11 cellular contexts compared by ENCODE assay signal in the genomic region with DNA sequence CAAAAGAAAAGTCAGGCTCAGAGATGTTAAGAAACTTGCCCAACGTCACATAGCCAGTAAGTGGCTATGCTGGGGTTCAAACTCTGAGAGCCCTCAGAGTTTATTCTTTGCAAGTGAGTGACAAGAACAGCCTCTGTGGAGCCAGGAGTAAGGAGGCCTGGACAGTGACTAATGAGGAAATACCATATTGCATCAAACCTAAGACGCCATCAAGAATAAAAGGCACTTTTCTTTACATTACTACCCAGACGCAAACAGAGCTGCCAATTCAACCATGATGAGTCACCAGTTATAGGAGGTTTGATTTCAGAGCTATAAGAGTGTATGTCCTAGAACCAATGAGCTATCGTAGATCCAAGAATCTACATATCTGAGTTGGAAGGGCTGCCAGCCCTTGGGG. TPM values are rescaled to one million over a fixed set of nuclear protein-coding genes. Genes with fewer than 3 reads are reported as not detected.
DNase-seq lines count a peak whose midpoint lies in the region; ATAC-seq and TF ChIP-seq lines count a peak whose summit lies in the region.
"Had no signal": no experiment of that assay in that cellular context is flagged by ENCODE, and none has a peak within 500 bp of the region (broad histone marks: within the 10 kb centered on the region; RNA-seq: fewer than 3 reads in every experiment).

No MANE protein-coding gene starts in this region.

- peak; percentile 64 for DNase-seq in HT-29 (ENCODE audit: low spot score)
- DNase-seq in left colon = no peak
- no peak for DNase-seq in AG20443 (ENCODE audit: low spot score)
- no peak for DNase-seq in middle frontal gyrus (ENCODE audit: extremely low spot score, low spot score)
- no peak for DNase-seq in activated gamma-delta T cell (lab: John Stamatoyannopoulos, UW)
- DNase-seq: NCI-H187 had no signal

- peak overlapping the region; percentile 100 for H3K27ac ChIP-seq in 22Rv1
- peak overlapping the region; percentile 57 for H3K27ac ChIP-seq in angular gyrus (ENCODE audit: low read depth, low read length)

- ATAC-seq in left colon (peak; percentile 16), HG03460 (IDR thresholded peaks at IDR 0.05; ENCODE audit: unreplicated experiment) (no peak)

- intact Hi-C loops in left colon (cut with DNase I, micrococcal nuclease) = loop anchor here in 1 of 2 donors (10.0 kb wide), 1 partner anchor 202 kb away; the partner anchor contains the start of gene GAPDH

- no peak for TF ChIP-seq CTCF in 22Rv1 (IDR thresholded peaks at IDR 0.05)

RNA-seq across cellular contexts. Expression of gene TNFRSF1A, which starts 9.4 kb away (rescaled TPM):
- total RNA-seq in HT-29 (2014; rRNA removed; shearing (Covaris generic)) = 91.9 and 94.5 TPM in 2 replicates
- total RNA-seq in left colon = 100 to 1,000 TPM; 140 to 170 TPM

RNA-seq across cellular contexts. Expression of gene PLEKHG6, which starts 22.0 kb away (rescaled TPM):
- 90.1 and 94.8 TPM in 2 replicates for total RNA-seq in HT-29 (2014; rRNA removed; shearing (Covaris generic))
- 100 to 1,000 TPM; 140 to 147 TPM for total RNA-seq in left colon
- total RNA-seq: dermis microvascular lymphatic vessel endothelial cell; T-helper 2 cell treated with Interferon-gamma antibody and Interleukin-4, amounts not matched to agents 100 ng/mL and 5 ng/mL, for 36 hours had no signal

RNA-seq across cellular contexts. Expression of gene SCNN1A, which starts 42.9 kb away (rescaled TPM):
- 161 and 221 TPM in 2 replicates for total RNA-seq in HT-29 (2014; rRNA removed; shearing (Covaris generic))
- total RNA-seq in left colon = 100 to 1,000 TPM; 289 to 459 TPM

RNA-seq across cellular contexts. Expression of gene LTBR, which starts 51.5 kb away (rescaled TPM):
- total RNA-seq in HT-29 (2014; rRNA removed; shearing (Covaris generic)) = 176 and 234 TPM in 2 replicates
- 100 to 1,000 TPM; 120 to 129 TPM for total RNA-seq in left colon
